ENCODE assay signal across 13 cellular contexts in the genomic region with DNA sequence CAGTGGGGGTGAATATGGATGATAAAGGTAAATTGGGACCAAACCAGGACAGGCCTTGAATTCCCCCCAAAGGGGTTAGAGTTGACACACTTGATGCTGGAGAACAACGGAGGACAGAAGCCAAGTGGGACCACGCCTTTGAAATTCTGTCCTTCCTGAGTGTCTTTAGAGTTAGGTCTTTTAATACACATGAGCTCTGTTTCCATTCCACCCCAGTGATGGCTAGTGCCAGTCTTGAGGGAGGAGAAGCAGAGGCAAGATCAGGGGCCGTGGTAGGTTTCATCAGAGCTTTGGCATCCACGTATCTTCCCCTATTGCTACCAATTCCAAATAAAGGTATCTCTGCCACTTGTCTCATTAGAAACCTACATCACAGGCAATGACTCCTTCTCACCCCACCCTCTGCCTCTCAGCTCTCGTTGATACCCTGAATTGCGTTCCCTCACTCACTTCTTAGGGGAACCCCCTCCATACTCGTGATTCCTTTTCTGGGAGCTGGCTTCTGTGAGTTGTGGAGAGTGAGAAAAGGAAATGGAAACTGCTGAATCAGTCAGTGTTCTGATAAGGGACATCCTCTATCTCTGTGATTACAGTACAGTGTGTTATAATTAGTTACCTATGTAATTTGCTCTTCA. TPM values are rescaled to one million over a fixed set of nuclear protein-coding genes. Genes with fewer than 3 reads are reported as not detected.
DNase-seq lines count a peak whose midpoint lies in the region; ATAC-seq, FAIRE-seq and TF ChIP-seq lines count a peak whose summit lies in the region.
"Had no signal": no experiment of that assay in that cellular context is flagged by ENCODE, and none has a peak within 500 bp of the region (broad histone marks: within the 10 kb centered on the region; RNA-seq: fewer than 3 reads in every experiment).

No MANE protein-coding gene starts in this region.

- H3K27ac Mint-ChIP-seq in astrocyte (ENCODE audit: unreplicated experiment): peak overlapping the region; percentile 3

- H3K9ac ChIP-seq in astrocyte (ENCODE audit: low read length): no peak overlapping the region

- H3K4me3 ChIP-seq in astrocyte (ENCODE audit: insufficient read depth, low read depth, low read length) (no peak overlapping the region), vagina (no peak overlapping the region), thyroid gland (replicated peaks in 1 of 3) (no peak overlapping the region)
- H3K4me3 ChIP-seq: cardiac muscle cell, testis had no signal

- H3K27me3 ChIP-seq in astrocyte (ENCODE audit: insufficient read depth, low read length) (no peaks in the 10 kb centered on the region), vagina (no peaks in the 10 kb centered on the region), thyroid gland (no peaks in the 10 kb centered on the region)
- H3K27me3 ChIP-seq: testis had no signal

- H3K4me3 Mint-ChIP-seq in astrocyte (ENCODE audit: unreplicated experiment): no peak overlapping the region

- H3K4me1 ChIP-seq in astrocyte (ENCODE audit: insufficient read depth, low read length) (no peaks in the 10 kb centered on the region), vagina (no peaks in the 10 kb centered on the region), thyroid gland (no peaks in the 10 kb centered on the region)
- H3K4me1 ChIP-seq: testis had no signal

- H3K4me2 ChIP-seq in astrocyte (ENCODE audit: low read length): no peak overlapping the region

- H3K79me2 ChIP-seq in astrocyte (ENCODE audit: insufficient read depth, low read length): no peaks in the 10 kb centered on the region

- TF ChIP-seq CTCF in astrocyte (IDR thresholded peaks at IDR 0.05; ENCODE audit: insufficient read depth, low read depth, low read length): no peak
- TF ChIP-seq CTCF in vagina (IDR thresholded peaks at IDR 0.05): no peak
- TF ChIP-seq CTCF in thyroid gland (IDR thresholded peaks at IDR 0.05): no peak

- peak in 2 of 3 donors; percentile 28 to 31 for DNase-seq in stimulated activated CD4-positive, alpha-beta T cell treated with anti-CD3 and anti-CD28 coated beads, Interleukin-12 subunit alpha, Interleukin-12 subunit beta, amount 100 ng/mL, for 48 hours (ENCODE audit: low read depth in 2 of 3, low spot score in 1 of 3)
- DNase-seq in stimulated activated CD4-positive, alpha-beta T cell treated with anti-CD3 and anti-CD28 coated beads, Interleukin-4, amount 100 ng/mL, for 4 hours: no peak
- DNase-seq in astrocyte (ENCODE audit: low read depth): no peak
- peak; percentile 65 to 95 for DNase-seq in vagina (ENCODE audit: extremely low spot score in 2 of 2)
- no peak for DNase-seq in thyroid gland
- DNase-seq in GDM1 (lab: John Stamatoyannopoulos, UW): no peak
- no peak for DNase-seq in ACHN
- DNase-seq: activated CD8-positive, alpha-beta memory T cell treated with anti-CD3 and anti-CD28 coated beads for 24 hours; glutamatergic neuron; testis had no signal

- WGBS in thyroid gland, 2 donors: 68 to 76% methylated on average over 7 of the region's 7 CpGs

- peaks cover 21% of the 10 kb centered on the region for H3K4me1 Mint-ChIP-seq in astrocyte (ENCODE audit: low read depth, unreplicated experiment)

- H3K9me3 Mint-ChIP-seq in astrocyte (ENCODE audit: unreplicated experiment): no peaks in the 10 kb centered on the region

- peak; percentile 16 for ATAC-seq in HG03342 (IDR thresholded peaks at IDR 0.05; ENCODE audit: unreplicated experiment)

- H3K36me3 ChIP-seq in astrocyte (ENCODE audit: insufficient read depth, low read length) (no peaks in the 10 kb centered on the region), vagina (no peaks in the 10 kb centered on the region), thyroid gland (no peaks in the 10 kb centered on the region)
- H3K36me3 ChIP-seq: cardiac muscle cell had no signal

- H3K27me3 Mint-ChIP-seq in astrocyte (ENCODE audit: low read depth, unreplicated experiment): peaks cover 16% of the 10 kb centered on the region

- no peak overlapping the region for H2AFZ ChIP-seq in astrocyte (ENCODE audit: low read depth, low read length)

- H3K27ac ChIP-seq in astrocyte (ENCODE audit: low read depth, low read length) (no peak overlapping the region), vagina (no peak overlapping the region), thyroid gland (no peak overlapping the region)
- H3K27ac ChIP-seq: cardiac muscle cell, RWPE1, testis had no signal

- no peak for FAIRE-seq in astrocyte (lab: Jason Lieb, UNC)

- no peaks in the 10 kb centered on the region for H3K9me3 ChIP-seq in astrocyte (ENCODE audit: insufficient read depth, low read depth, low read length)
- no peaks in the 10 kb centered on the region for H3K9me3 ChIP-seq in vagina
- no peaks in the 10 kb centered on the region for H3K9me3 ChIP-seq in thyroid gland
- H3K9me3 ChIP-seq: testis had no signal

- TF ChIP-seq POLR2A in vagina (IDR thresholded peaks at IDR 0.05) (no peak), thyroid gland (IDR thresholded peaks at IDR 0.05) (no peak)

- intact Hi-C loops in vagina (cut with DNase I) (no loop called here), thyroid gland (cut with DNase I) (no loop called here)

- no peaks in the 10 kb centered on the region for H4K20me1 ChIP-seq in astrocyte (ENCODE audit: insufficient read depth, low read length)

- in situ Hi-C loops in ACHN (cut with HindIII; ENCODE audit: low pct_ligation_motif_present, low pct_unique_long_range_greater_than_20kb, low sequenced_read_pairs): no loop called here

- no peaks in the 10 kb centered on the region for H3K36me3 Mint-ChIP-seq in astrocyte (ENCODE audit: low read depth, unreplicated experiment)

RNA-seq across cellular contexts. Expression of a gene that starts 2.4 kb away (rescaled TPM):
- total RNA-seq in astrocyte: 1.7 and 2.2 TPM in 2 replicates
- total RNA-seq in vagina: not detected
- not detected for total RNA-seq in thyroid gland
- total RNA-seq: cardiac muscle cell, testis had no signal

RNA-seq across cellular contexts. Expression of a gene that starts 11.9 kb away (rescaled TPM):
- total RNA-seq in astrocyte (48.9 TPM in 2 replicates), vagina (5.2 TPM), thyroid gland (1 to 10 TPM in 1 of 4 donors, not detected in 3; 2.3 TPM)
- total RNA-seq: cardiac muscle cell had no signal

RNA-seq across cellular contexts. Expression of a gene that starts 22.5 kb away (rescaled TPM):
- total RNA-seq in astrocyte (6.3 and 9.8 TPM in 2 replicates), vagina (3.4 TPM), thyroid gland (1 to 10 TPM in 1 of 4 donors, not detected in 3; 3.9 TPM)

Comparison
In these comparisons a context has a peak if more than half of its experiments do, and no peak if none do; other contexts are left out.
1. DNase-seq: peak in stimulated activated CD4-positive, alpha-beta T cell treated with anti-CD3 and anti-CD28 coated beads, Interleukin-12 subunit alpha, Interleukin-12 subunit beta, amount 100 ng/mL, for 48 hours (2 of 3) and vagina (2 of 2); none in stimulated activated CD4-positive, alpha-beta T cell treated with anti-CD3 and anti-CD28 coated beads, Interleukin-4, amount 100 ng/mL, for 4 hours (0 of 2), astrocyte (single experiment), thyroid gland (0 of 2), GDM1 (single experiment) and ACHN (single experiment).